ENCODE assay signal across 8 cellular contexts in the genomic region with DNA sequence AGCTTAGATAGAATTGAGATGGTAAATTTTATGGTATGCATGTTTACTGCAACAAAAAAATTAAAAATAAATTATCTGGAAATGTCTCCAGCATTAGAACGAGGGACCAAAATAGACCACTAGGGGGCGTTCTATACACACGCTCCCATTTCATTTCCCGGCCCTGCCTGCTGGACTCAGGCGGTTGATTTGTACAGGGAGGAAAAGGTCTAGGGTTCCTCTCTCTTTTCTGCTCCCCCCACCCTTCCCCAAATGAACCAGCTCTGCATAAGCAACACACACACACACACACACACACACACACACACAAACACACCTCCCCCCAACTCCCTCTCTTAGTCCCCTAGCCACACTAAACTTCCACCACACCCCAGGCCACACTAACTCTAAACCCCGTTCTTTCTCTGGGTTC. TPM values are rescaled to one million over a fixed set of nuclear protein-coding genes. Genes with fewer than 3 reads are reported as not detected.
DNase-seq lines count a peak whose midpoint lies in the region; ATAC-seq, FAIRE-seq and TF ChIP-seq lines count a peak whose summit lies in the region.

No MANE protein-coding gene starts in this region.

- H3K27me3 Mint-ChIP-seq in neural crest cell (ENCODE audit: low read depth): peaks cover 95% of the 10 kb centered on the region

- no peaks in the 10 kb centered on the region for H3K9me3 Mint-ChIP-seq in neural crest cell

- no peak overlapping the region for H3K27ac Mint-ChIP-seq in neural crest cell (ENCODE audit: unreplicated experiment)

- H3K79me2 ChIP-seq in OCI-LY7 (ENCODE audit: insufficient read depth, low read depth, low read length): peaks cover 5% of the 10 kb centered on the region; the same call in 1 of the 2 replicates

- intact Hi-C loops in OCI-LY7 (cut with micrococcal nuclease; ENCODE audit: unreplicated experiment): loop anchor here (1.0 to 2.0 kb wide), 4 partner anchors 50 to 125 kb away; no protein-coding TSS in a partner anchor
- intact Hi-C loops in esophagus muscularis mucosa (cut with DNase I): loop anchor here (5.0 kb wide), 2 partner anchors 104 to 124 kb away; no protein-coding TSS in a partner anchor

- H3K36me3 ChIP-seq in OCI-LY7 (ENCODE audit: insufficient read depth, low read length): peaks cover 8% of the 10 kb centered on the region
- no peaks in the 10 kb centered on the region for H3K36me3 ChIP-seq in esophagus muscularis mucosa
- H3K36me3 ChIP-seq in thoracic aorta: no peaks in the 10 kb centered on the region

- no peak for FAIRE-seq in D721Med (lab: Jason Lieb, UNC)

- H3K4me3 Mint-ChIP-seq in neural crest cell: no peak overlapping the region

- TF ChIP-seq RAD21 in Ishikawa (IDR thresholded peaks at IDR 0.05; ENCODE audit: low read depth): peak; percentile 92

- H3K4me2 ChIP-seq in OCI-LY7 (ENCODE audit: low read length): peak overlapping the region; percentile 56

- H3K9me3 ChIP-seq in OCI-LY7 (ENCODE audit: low read length): no peaks in the 10 kb centered on the region
- no peaks in the 10 kb centered on the region for H3K9me3 ChIP-seq in esophagus muscularis mucosa
- no peaks in the 10 kb centered on the region for H3K9me3 ChIP-seq in thoracic aorta

- TF ChIP-seq POLR2A in esophagus muscularis mucosa (IDR thresholded peaks at IDR 0.05; ENCODE audit: low read depth): no peak

- no peaks in the 10 kb centered on the region for H4K20me1 ChIP-seq in OCI-LY7 (ENCODE audit: insufficient read depth, low read length)

- CTCF ChIA-PET in OCI-LY7 (lab: Charles Lee; ENCODE audit: unreplicated experiment): interaction anchor here (1.0 to 2.3 kb wide), 6 partner anchors 39 to 104 kb away, joined by 3 to 9 read pairs (median 6); no protein-coding TSS in a partner anchor

- no peaks in the 10 kb centered on the region for H3K9me2 ChIP-seq in OCI-LY7 (ENCODE audit: insufficient read depth, low read length)

- H3K27ac ChIP-seq in OCI-LY7 (ENCODE audit: low read depth, low read length, poor library complexity, severe bottlenecking) (peak overlapping the region; percentile 97), esophagus muscularis mucosa (replicated peaks in 1 of 4) (no peak overlapping the region), thoracic aorta (no peak overlapping the region)

- H3K27me3 ChIP-seq in esophagus muscularis mucosa: peaks cover 0 to 40% (median 0%) of the 10 kb centered on the region in 4 donors
- no peaks in the 10 kb centered on the region for H3K27me3 ChIP-seq in thoracic aorta (replicated peaks; ENCODE audit: insufficient read depth)

- H3K36me3 Mint-ChIP-seq in neural crest cell (ENCODE audit: low read depth): no peaks in the 10 kb centered on the region

- TF ChIP-seq CTCF in D721Med (IDR thresholded peaks at IDR 0.05; ENCODE audit: insufficient read depth, missing control alignments) (peak; percentile 77), OCI-LY7 (conservative IDR thresholded peaks at IDR 0.05; ENCODE audit: low read length) (peak; percentile 96), esophagus muscularis mucosa (IDR thresholded peaks at IDR 0.05) (peak; percentile 75 to 80 (median 76)), neural crest cell (conservative IDR thresholded peaks at IDR 0.05) (peak; percentile 90), thoracic aorta (IDR thresholded peaks at IDR 0.05) (peak; percentile 78)

- no peak for TF ChIP-seq EP300 in Ishikawa (IDR thresholded peaks at IDR 0.05; ENCODE audit: borderline replicate concordance)
- no peak for TF ChIP-seq EP300 in esophagus muscularis mucosa (IDR thresholded peaks at IDR 0.05)

- DNase-seq in D721Med (ENCODE audit: insufficient read length, low spot score) (no peak), OCI-LY7 (ENCODE audit: low spot score) (peak; percentile 91), activated T-cell treated with anti-CD3 and anti-CD28 coated beads for 24 hours (ENCODE audit: low read depth) (peak; percentile 54), esophagus muscularis mucosa (ENCODE audit: extremely low spot score) (no peak), neural crest cell (ENCODE audit: low read depth, low spot score) (peak; percentile 53), thoracic aorta (ENCODE audit: low spot score) (peak; percentile 19)

- H3K4me1 ChIP-seq in OCI-LY7 (ENCODE audit: insufficient read depth, low read length, poor library complexity, severe bottlenecking) (peaks cover 73% of the 10 kb centered on the region), esophagus muscularis mucosa (no peaks in the 10 kb centered on the region), thoracic aorta (ENCODE audit: control insufficient read depth in 1 of 2, low read depth in 2 of 2) (no peaks in the 10 kb centered on the region)

- H3K4me3 ChIP-seq in OCI-LY7 (ENCODE audit: low read depth, low read length, poor library complexity, severe bottlenecking) (no peak overlapping the region), esophagus muscularis mucosa (no peak overlapping the region), thoracic aorta (no peak overlapping the region)

- 8% methylated on average over 6 of the region's 6 CpGs for WGBS in esophagus muscularis mucosa

- POLR2A ChIA-PET in OCI-LY7 (lab: Charles Lee): interaction anchor here (0.5 to 16.3 kb wide), 12 partner anchors 11 to 125 kb away, joined by 3 to 235 read pairs (median 4); no protein-coding TSS in a partner anchor

- ATAC-seq in thoracic aorta (ENCODE audit: insufficient number of reproducible peaks, low FRiP score, low read depth) (no peak), HG02678 (IDR thresholded peaks at IDR 0.05; ENCODE audit: unreplicated experiment) (no peak)

- H2AFZ ChIP-seq in OCI-LY7 (ENCODE audit: low read length): no peak overlapping the region

- no TSS peak for BruUV-seq in OCI-LY7 (replicated peaks; lab: Mats Ljungman, UMichigan)

- no peaks in the 10 kb centered on the region for H3K4me1 Mint-ChIP-seq in neural crest cell

TF ChIP-seq in Ishikawa, 13 proteins besides CTCF, POLR2A, EP300 and RAD21:
- TF ChIP-seq, protein P1, sequence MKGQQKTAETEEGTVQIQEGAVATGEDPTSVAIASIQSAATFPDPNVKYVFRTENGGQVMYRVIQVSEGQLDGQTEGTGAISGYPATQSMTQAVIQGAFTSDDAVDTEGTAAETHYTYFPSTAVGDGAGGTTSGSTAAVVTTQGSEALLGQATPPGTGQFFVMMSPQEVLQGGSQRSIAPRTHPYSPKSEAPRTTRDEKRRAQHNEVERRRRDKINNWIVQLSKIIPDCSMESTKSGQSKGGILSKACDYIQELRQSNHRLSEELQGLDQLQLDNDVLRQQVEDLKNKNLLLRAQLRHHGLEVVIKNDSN (IDR thresholded peaks at IDR 0.05): no peak
- TF ChIP-seq EGR1 (IDR thresholded peaks at IDR 0.05): no peak
- TF ChIP-seq NFIC (IDR thresholded peaks at IDR 0.05): no peak
- TF ChIP-seq TCF12 (IDR thresholded peaks at IDR 0.05; ENCODE audit: low read depth): no peak

RNA-seq across cellular contexts. Expression of a gene that starts 7.8 kb away (rescaled TPM):
- total RNA-seq in OCI-LY7 (2014; rRNA removed; shearing (Covaris generic)): 263 and 293 TPM in 2 replicates
- total RNA-seq in OCI-LY7 (2022): 510 and 535 TPM in 2 replicates
- 1 to 10 TPM; 3.6 to 6.1 (median 4.9) TPM for total RNA-seq in esophagus muscularis mucosa
- total RNA-seq in neural crest cell: 8.1 and 8.4 TPM in 2 replicates
- total RNA-seq in thoracic aorta: 1 to 10 TPM in 1 of 2 donors, under 1 TPM in 1; 0.41 to 1.3 TPM

Comparison
In these comparisons a context has a peak if more than half of its experiments do, and no peak if none do; other contexts are left out.
1. DNase-seq: peak in OCI-LY7 (single experiment), activated T-cell treated with anti-CD3 and anti-CD28 coated beads for 24 hours (single experiment), neural crest cell (single experiment) and thoracic aorta (single experiment); none in D721Med (single experiment) and esophagus muscularis mucosa (single experiment).
2. RNA of a gene that starts 7.8 kb away (total RNA-seq): 263 to 535 TPM in OCI-LY7; 8.1 to 8.4 TPM in neural crest cell, 3.6 to 6.1 TPM in esophagus muscularis mucosa and 0.41 to 1.3 TPM in thoracic aorta; every median in the first group is over 10 times any median in the second.
3. Peak in every context shown above with its lines, with median percentiles within 50 percentile points of each other: CTCF ChIP-seq.